In the genomic region with DNA sequence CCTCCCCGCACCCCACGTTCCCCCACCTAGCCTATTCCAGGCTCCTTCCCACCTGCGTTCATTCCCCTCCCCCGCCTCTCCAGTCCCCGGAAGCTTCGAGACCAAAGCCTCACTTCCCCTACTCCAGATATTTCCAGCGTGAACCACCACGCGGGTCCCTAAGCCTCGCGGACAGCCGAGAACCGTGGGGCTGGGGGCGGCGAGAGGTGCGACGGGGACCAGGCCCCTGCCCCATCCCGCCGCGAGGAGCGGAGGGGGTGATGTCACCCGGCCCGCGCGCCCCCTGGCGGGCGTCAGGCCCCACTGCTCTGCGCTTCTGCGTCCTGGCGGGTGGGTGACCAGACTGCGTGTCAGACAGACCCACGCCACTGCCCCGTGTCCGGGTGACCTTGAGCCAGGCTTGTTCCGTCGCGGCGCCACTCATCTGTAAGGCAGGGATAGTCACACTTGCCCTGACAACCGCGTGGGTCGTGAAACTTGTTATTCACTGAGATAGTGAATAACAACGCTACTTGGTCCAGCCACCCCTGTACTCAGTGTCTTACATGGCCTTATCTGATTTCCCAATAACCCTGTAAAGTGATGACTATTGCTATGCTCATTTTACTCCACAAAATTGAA, we compare ENCODE assay signal across 8 cellular contexts. TPM values are rescaled to one million over a fixed set of nuclear protein-coding genes. Genes with fewer than 3 reads are reported as not detected.
DNase-seq lines count a peak whose midpoint lies in the region; ATAC-seq and TF ChIP-seq lines count a peak whose summit lies in the region.

No MANE protein-coding gene starts in this region.

- H3K36me3 ChIP-seq in Panc1 (ENCODE audit: control insufficient read depth, insufficient read depth, low read length) = peaks cover 3% of the 10 kb centered on the region; the same call in 1 of the 2 replicates

- TF ChIP-seq CTCF in CD4-positive, alpha-beta T cell (IDR thresholded peaks at IDR 0.05) = peak; percentile 99
- TF ChIP-seq CTCF in Panc1 (IDR thresholded peaks at IDR 0.05) (peak; percentile 98), fibroblast of pulmonary artery (IDR thresholded peaks at IDR 0.05; ENCODE audit: low read length, missing control alignments) (peak; percentile 67)

- H3K4me1 ChIP-seq in Panc1 (ENCODE audit: control insufficient read depth, insufficient read depth, low read length) = peaks cover 53% of the 10 kb centered on the region

- CTCF ChIA-PET in CD4-positive, alpha-beta T cell (lab: Charles Lee) = interaction anchor here (0.9 to 2.1 kb wide), 8 partner anchors 9 to 141 kb away, joined by 3 to 13 read pairs (median 5); a partner anchor contains a TSS
- CTCF ChIA-PET in Panc1 (lab: Charles Lee) = interaction anchor here (0.6 to 1.0 kb wide), 4 partner anchors 13 to 69 kb away, joined by 3 to 7 read pairs (median 6); a partner anchor contains a TSS

- no peaks in the 10 kb centered on the region for H3K27me3 Mint-ChIP-seq in CD4-positive, alpha-beta T cell
- H3K27me3 Mint-ChIP-seq in activated T-helper 2 cell treated with anti-CD3 and anti-CD28 coated beads, Interferon-gamma antibody, Interleukin-2, Interleukin-4, amounts not matched to agents 10 μg/mL and 5 μg/mL and 100 μg/mL, durations not matched to agents 14 hours and 24 hours and 36 hours (ENCODE audit: low read depth) = no peaks in the 10 kb centered on the region
- no peaks in the 10 kb centered on the region for H3K27me3 Mint-ChIP-seq in natural killer cell treated with Interleukin-12 subunit alpha and Interleukin-12 subunit beta and Interleukin-15 and Interleukin-18, amount 100 ng/mL, for 72 hours
- H3K27me3 Mint-ChIP-seq in stimulated activated naive CD8-positive, alpha-beta T cell treated with anti-CD3 and anti-CD28 coated beads, Interleukin-15, amount 100 ng/mL, for 72 hours = no peaks in the 10 kb centered on the region

- peak; percentile 89 for ATAC-seq in CD4-positive, alpha-beta T cell (ENCODE audit: poor library complexity)
- peak; percentile 85 for ATAC-seq in GM19395 (IDR thresholded peaks at IDR 0.05; ENCODE audit: unreplicated experiment)
- peak; percentile 71 for ATAC-seq in HG03565 (IDR thresholded peaks at IDR 0.05; ENCODE audit: unreplicated experiment)
- ATAC-seq in Panc1 = peak; percentile 80
- ATAC-seq in natural killer cell treated with Interleukin-12 subunit alpha and Interleukin-12 subunit beta and Interleukin-15 and Interleukin-18, amount 100 ng/mL, for 72 hours = peak; percentile 90 to 92
- ATAC-seq in stimulated activated naive CD8-positive, alpha-beta T cell treated with anti-CD3 and anti-CD28 coated beads, Interleukin-15, amount 100 ng/mL, for 72 hours = peak; percentile 93

- H3K4me3 Mint-ChIP-seq in CD4-positive, alpha-beta T cell = peak overlapping the region; percentile 90
- peak overlapping the region; percentile 83 for H3K4me3 Mint-ChIP-seq in activated T-helper 2 cell treated with anti-CD3 and anti-CD28 coated beads, Interferon-gamma antibody, Interleukin-2, Interleukin-4, amounts not matched to agents 10 μg/mL and 5 μg/mL and 100 μg/mL, durations not matched to agents 14 hours and 24 hours and 36 hours (ENCODE audit: low read depth)
- peak overlapping the region; percentile 86 for H3K4me3 Mint-ChIP-seq in natural killer cell treated with Interleukin-12 subunit alpha and Interleukin-12 subunit beta and Interleukin-15 and Interleukin-18, amount 100 ng/mL, for 72 hours
- peak overlapping the region; percentile 85 to 95 for H3K4me3 Mint-ChIP-seq in stimulated activated naive CD8-positive, alpha-beta T cell treated with anti-CD3 and anti-CD28 coated beads, Interleukin-15, amount 100 ng/mL, for 72 hours

- H3K4me1 Mint-ChIP-seq in CD4-positive, alpha-beta T cell (ENCODE audit: low read depth) = peaks cover 8% of the 10 kb centered on the region
- peaks cover 48% of the 10 kb centered on the region for H3K4me1 Mint-ChIP-seq in activated T-helper 2 cell treated with anti-CD3 and anti-CD28 coated beads, Interferon-gamma antibody, Interleukin-2, Interleukin-4, amounts not matched to agents 10 μg/mL and 5 μg/mL and 100 μg/mL, durations not matched to agents 14 hours and 24 hours and 36 hours (ENCODE audit: low read depth)
- peaks cover 13 to 20% of the 10 kb centered on the region in 2 donors for H3K4me1 Mint-ChIP-seq in natural killer cell treated with Interleukin-12 subunit alpha and Interleukin-12 subunit beta and Interleukin-15 and Interleukin-18, amount 100 ng/mL, for 72 hours (ENCODE audit: low read depth in 2 of 2)
- H3K4me1 Mint-ChIP-seq in stimulated activated naive CD8-positive, alpha-beta T cell treated with anti-CD3 and anti-CD28 coated beads, Interleukin-15, amount 100 ng/mL, for 72 hours = peaks cover 26% of the 10 kb centered on the region

- H3K27ac ChIP-seq in CD4-positive, alpha-beta T cell (ENCODE audit: low read depth, low read length) = peak overlapping the region; percentile 74
- H3K27ac ChIP-seq in Panc1 (ENCODE audit: low read length) = peak overlapping the region; percentile 92

- H3K27me3 ChIP-seq in CD4-positive, alpha-beta T cell (ENCODE audit: control insufficient read depth, insufficient read depth, low read length) = no peaks in the 10 kb centered on the region
- H3K27me3 ChIP-seq in Panc1 (ENCODE audit: control insufficient read depth, insufficient read depth, low read length) = no peaks in the 10 kb centered on the region

- peak overlapping the region; percentile 86 for H3K27ac Mint-ChIP-seq in CD4-positive, alpha-beta T cell
- peak overlapping the region; percentile 89 for H3K27ac Mint-ChIP-seq in activated T-helper 2 cell treated with anti-CD3 and anti-CD28 coated beads, Interferon-gamma antibody, Interleukin-2, Interleukin-4, amounts not matched to agents 10 μg/mL and 5 μg/mL and 100 μg/mL, durations not matched to agents 14 hours and 24 hours and 36 hours
- H3K27ac Mint-ChIP-seq in natural killer cell treated with Interleukin-12 subunit alpha and Interleukin-12 subunit beta and Interleukin-15 and Interleukin-18, amount 100 ng/mL, for 72 hours = peak overlapping the region; percentile 87 to 91
- peak overlapping the region; percentile 98 to 99 for H3K27ac Mint-ChIP-seq in stimulated activated naive CD8-positive, alpha-beta T cell treated with anti-CD3 and anti-CD28 coated beads, Interleukin-15, amount 100 ng/mL, for 72 hours

- no peaks in the 10 kb centered on the region for H3K36me3 Mint-ChIP-seq in CD4-positive, alpha-beta T cell (ENCODE audit: low read depth)
- H3K36me3 Mint-ChIP-seq in activated T-helper 2 cell treated with anti-CD3 and anti-CD28 coated beads, Interferon-gamma antibody, Interleukin-2, Interleukin-4, amounts not matched to agents 10 μg/mL and 5 μg/mL and 100 μg/mL, durations not matched to agents 14 hours and 24 hours and 36 hours (ENCODE audit: low read depth) = peaks cover 38% of the 10 kb centered on the region
- H3K36me3 Mint-ChIP-seq in natural killer cell treated with Interleukin-12 subunit alpha and Interleukin-12 subunit beta and Interleukin-15 and Interleukin-18, amount 100 ng/mL, for 72 hours = no peaks in the 10 kb centered on the region

- H3K9me3 Mint-ChIP-seq in CD4-positive, alpha-beta T cell = no peaks in the 10 kb centered on the region
- no peaks in the 10 kb centered on the region for H3K9me3 Mint-ChIP-seq in activated T-helper 2 cell treated with anti-CD3 and anti-CD28 coated beads, Interferon-gamma antibody, Interleukin-2, Interleukin-4, amounts not matched to agents 10 μg/mL and 5 μg/mL and 100 μg/mL, durations not matched to agents 14 hours and 24 hours and 36 hours
- H3K9me3 Mint-ChIP-seq in natural killer cell treated with Interleukin-12 subunit alpha and Interleukin-12 subunit beta and Interleukin-15 and Interleukin-18, amount 100 ng/mL, for 72 hours = no peaks in the 10 kb centered on the region
- H3K9me3 Mint-ChIP-seq in stimulated activated naive CD8-positive, alpha-beta T cell treated with anti-CD3 and anti-CD28 coated beads, Interleukin-15, amount 100 ng/mL, for 72 hours = no peaks in the 10 kb centered on the region

- peak; percentile 61 to 82 (median 72) for DNase-seq in CD4-positive, alpha-beta T cell
- no peak for DNase-seq in Panc1 (ENCODE audit: low read depth, low spot score)
- peak; percentile 78 for DNase-seq in activated T-helper 2 cell treated with anti-CD3 and anti-CD28 coated beads, Interferon-gamma antibody, Interleukin-2, Interleukin-4, amounts not matched to agents 10 μg/mL and 5 μg/mL and 100 μg/mL, durations not matched to agents 14 hours and 24 hours and 36 hours (ENCODE audit: low spot score)
- peak; percentile 60 for DNase-seq in fibroblast of pulmonary artery (ENCODE audit: low read depth)
- peak; percentile 86 for DNase-seq in natural killer cell treated with Interleukin-12 subunit alpha and Interleukin-12 subunit beta and Interleukin-15 and Interleukin-18, amount 100 ng/mL, for 72 hours (ENCODE audit: low spot score)
- DNase-seq in stimulated activated naive CD8-positive, alpha-beta T cell treated with anti-CD3 and anti-CD28 coated beads, Interleukin-15, amount 100 ng/mL, for 72 hours = peak; percentile 83 to 84

- in situ Hi-C loops in Panc1 (cut with HindIII; ENCODE audit: low pct_unique_long_range_greater_than_20kb, low sequenced_read_pairs) = no loop called here

- no TSS peak for BruUV-seq in Panc1 (replicated peaks; lab: Mats Ljungman, UMichigan)

- intact Hi-C loops in CD4-positive, alpha-beta T cell (cut with DNase I, micrococcal nuclease) = loop anchor here (1.0 to 5.0 kb wide), 4 partner anchors 15 to 141 kb away; a partner anchor contains a TSS
- intact Hi-C loops in Panc1 (cut with micrococcal nuclease; ENCODE audit: unreplicated experiment) = loop anchor here (5.0 kb wide), 1 partner anchor 66 kb away; no protein-coding TSS in a partner anchor
- intact Hi-C loops in activated T-helper 2 cell treated with anti-CD3 and anti-CD28 coated beads, Interferon-gamma antibody, Interleukin-2, Interleukin-4, amounts not matched to agents 10 μg/mL and 5 μg/mL and 100 μg/mL, durations not matched to agents 14 hours and 24 hours and 36 hours (cut with micrococcal nuclease) = loop anchor here (1.0 to 10.0 kb wide), 7 partner anchors 9 to 143 kb away; a partner anchor contains a TSS

- no peaks in the 10 kb centered on the region for H3K9me3 ChIP-seq in CD4-positive, alpha-beta T cell (ENCODE audit: control insufficient read depth, low read length)
- no peaks in the 10 kb centered on the region for H3K9me3 ChIP-seq in Panc1 (ENCODE audit: control insufficient read depth, insufficient read depth, low read depth, low read length)

- POLR2A ChIA-PET in CD4-positive, alpha-beta T cell (lab: Charles Lee) = interaction anchor here (0.6 to 4.4 kb wide), 10 partner anchors 9 to 469 kb away, joined by 3 to 65 read pairs (median 4); a partner anchor contains a TSS
- POLR2A ChIA-PET in Panc1 (lab: Charles Lee) = interaction anchor here (0.7 to 1.0 kb wide), 2 partner anchors 14 to 68 kb away, joined by 3 read pairs; no protein-coding TSS in a partner anchor

- H3K4me3 ChIP-seq in Panc1 (ENCODE audit: low read depth in 2 of 2, low read length in 2 of 2) = peak overlapping the region; percentile 49 to 67
- H3K4me3 ChIP-seq in fibroblast of pulmonary artery (replicated peaks; ENCODE audit: low read depth, low read length) = peak overlapping the region; percentile 66

RNA-seq across cellular contexts. Expression of a gene that starts 9.0 kb away (rescaled TPM):
- total RNA-seq in CD4-positive, alpha-beta T cell = 100 to 1,000 TPM; 401 to 405 TPM
- total RNA-seq in Panc1 (2021; ENCODE audit: unreplicated experiment) = 1,253 TPM
- 799 TPM for polyA plus RNA-seq in Panc1 (2012; ENCODE audit: insufficient read length)
- total RNA-seq in activated T-helper 2 cell treated with anti-CD3 and anti-CD28 coated beads, Interferon-gamma antibody, Interleukin-2, Interleukin-4, amounts not matched to agents 10 μg/mL and 5 μg/mL and 100 μg/mL, durations not matched to agents 14 hours and 24 hours and 36 hours = 2,402 and 2,404 TPM in 2 replicates
- 1,000 to 10,000 TPM; 1,035 to 1,696 TPM for total RNA-seq in natural killer cell treated with Interleukin-12 subunit alpha and Interleukin-12 subunit beta and Interleukin-15 and Interleukin-18, amount 100 ng/mL, for 72 hours

RNA-seq across cellular contexts. Expression of a gene that starts 14.5 kb away (rescaled TPM):
- total RNA-seq in CD4-positive, alpha-beta T cell = 1 to 10 TPM in 1 of 2 experiments, under 1 TPM in 1; 0.67 to 1.3 TPM
- total RNA-seq in Panc1 (2021; ENCODE audit: unreplicated experiment) = 263 TPM
- polyA plus RNA-seq in Panc1 (2012; ENCODE audit: insufficient read length) = 313 TPM
- total RNA-seq in activated T-helper 2 cell treated with anti-CD3 and anti-CD28 coated beads, Interferon-gamma antibody, Interleukin-2, Interleukin-4, amounts not matched to agents 10 μg/mL and 5 μg/mL and 100 μg/mL, durations not matched to agents 14 hours and 24 hours and 36 hours = 125 and 134 TPM in 2 replicates
- total RNA-seq in natural killer cell treated with Interleukin-12 subunit alpha and Interleukin-12 subunit beta and Interleukin-15 and Interleukin-18, amount 100 ng/mL, for 72 hours = 10 to 100 TPM; 25.1 to 95.6 TPM

RNA-seq across cellular contexts. Expression of a gene that starts 19.4 kb away (rescaled TPM):
- 1 to 10 TPM; 6.4 to 7.0 TPM for total RNA-seq in CD4-positive, alpha-beta T cell
- total RNA-seq in Panc1 (2021; ENCODE audit: unreplicated experiment) = 105 TPM
- 114 TPM for polyA plus RNA-seq in Panc1 (2012; ENCODE audit: insufficient read length)
- total RNA-seq in activated T-helper 2 cell treated with anti-CD3 and anti-CD28 coated beads, Interferon-gamma antibody, Interleukin-2, Interleukin-4, amounts not matched to agents 10 μg/mL and 5 μg/mL and 100 μg/mL, durations not matched to agents 14 hours and 24 hours and 36 hours = 27.6 and 29.6 TPM in 2 replicates
- total RNA-seq in natural killer cell treated with Interleukin-12 subunit alpha and Interleukin-12 subunit beta and Interleukin-15 and Interleukin-18, amount 100 ng/mL, for 72 hours = 10 to 100 TPM; 34.6 to 39.4 TPM

RNA-seq across cellular contexts. Expression of a gene that starts 21.2 kb away (rescaled TPM):
- total RNA-seq in CD4-positive, alpha-beta T cell = not detected
- 1.8 TPM for total RNA-seq in Panc1 (2021; ENCODE audit: unreplicated experiment)
- 1.9 TPM for polyA plus RNA-seq in Panc1 (2012; ENCODE audit: insufficient read length)
- not detected in 2 replicates for total RNA-seq in activated T-helper 2 cell treated with anti-CD3 and anti-CD28 coated beads, Interferon-gamma antibody, Interleukin-2, Interleukin-4, amounts not matched to agents 10 μg/mL and 5 μg/mL and 100 μg/mL, durations not matched to agents 14 hours and 24 hours and 36 hours
- total RNA-seq in natural killer cell treated with Interleukin-12 subunit alpha and Interleukin-12 subunit beta and Interleukin-15 and Interleukin-18, amount 100 ng/mL, for 72 hours = not detected

RNA-seq across cellular contexts. Expression of a gene that starts 27.4 kb away (rescaled TPM):
- 10 to 100 TPM; 43.0 to 43.1 TPM for total RNA-seq in CD4-positive, alpha-beta T cell
- 24.9 TPM for total RNA-seq in Panc1 (2021; ENCODE audit: unreplicated experiment)
- 35.8 TPM for polyA plus RNA-seq in Panc1 (2012; ENCODE audit: insufficient read length)
- 23.8 and 25.1 TPM in 2 replicates for total RNA-seq in activated T-helper 2 cell treated with anti-CD3 and anti-CD28 coated beads, Interferon-gamma antibody, Interleukin-2, Interleukin-4, amounts not matched to agents 10 μg/mL and 5 μg/mL and 100 μg/mL, durations not matched to agents 14 hours and 24 hours and 36 hours
- 10 to 100 TPM; 24.1 to 26.1 TPM for total RNA-seq in natural killer cell treated with Interleukin-12 subunit alpha and Interleukin-12 subunit beta and Interleukin-15 and Interleukin-18, amount 100 ng/mL, for 72 hours

Comparison
In these comparisons a context has a peak if more than half of its experiments do, and no peak if none do; other contexts are left out.
1. RNA of a gene that starts 14.5 kb away (total RNA-seq): 263 TPM in Panc1 (single experiment), 125 to 134 TPM in activated T-helper 2 cell treated with anti-CD3 and anti-CD28 coated beads, Interferon-gamma antibody, Interleukin-2, Interleukin-4, amounts not matched to agents 10 μg/mL and 5 μg/mL and 100 μg/mL, durations not matched to agents 14 hours and 24 hours and 36 hours and 25.1 to 95.6 TPM in natural killer cell treated with Interleukin-12 subunit alpha and Interleukin-12 subunit beta and Interleukin-15 and Interleukin-18, amount 100 ng/mL, for 72 hours; 0.67 to 1.3 TPM in CD4-positive, alpha-beta T cell; every median in the first group is over 10 times any median in the second.
2. Peak in every context shown above with its lines, with median percentiles within 50 percentile points of each other: ATAC-seq, H3K27ac Mint-ChIP-seq, H3K4me3 Mint-ChIP-seq and CTCF ChIP-seq.